In genomic region chr13:96851856-96852255, GRCh38 we compare ENCODE assay signal across 19 cellular contexts.
"Had no signal": no experiment of that assay in that cellular context is flagged by ENCODE, and none has a peak within 500 bp of the region (broad histone marks: within the 10 kb centered on the region; RNA-seq: fewer than 3 reads in every experiment).

No MANE protein-coding gene starts in this region.

- H3K4me3 Mint-ChIP-seq: immature natural killer cell; memory B cell; natural killer cell treated with Interleukin-12 subunit alpha and Interleukin-12 subunit beta and Interleukin-15 and Interleukin-18, amount 100 ng/mL, for 72 hours had no signal

- H3K27me3 ChIP-seq: neutrophil, right atrium auricular region, stomach had no signal

- H3K4me1 Mint-ChIP-seq: immature natural killer cell, memory B cell had no signal

- H3K27ac Mint-ChIP-seq: immature natural killer cell; memory B cell; natural killer cell treated with Interleukin-12 subunit alpha and Interleukin-12 subunit beta and Interleukin-15 and Interleukin-18, amount 100 ng/mL, for 72 hours had no signal

- H3K9me3 ChIP-seq: lower lobe of right lung, neutrophil, right atrium auricular region, thoracic aorta had no signal

- H3K36me3 ChIP-seq: left ventricle myocardium inferior, lower lobe of right lung, neutrophil, right atrium auricular region, stomach, thoracic aorta had no signal

- ATAC-seq: esophagus mucosa; lower lobe of right lung; natural killer cell treated with Interleukin-12 subunit alpha and Interleukin-12 subunit beta and Interleukin-15 and Interleukin-18, amount 100 ng/mL, for 72 hours had no signal

- DNase-seq: effector memory CD4-positive, alpha-beta T cell; immature natural killer cell; left ventricle myocardium inferior; lower lobe of right lung; midbrain; posterior cingulate gyrus; small intestine; stimulated activated CD4-positive, alpha-beta T cell treated with anti-CD3 and anti-CD28 coated beads, Interleukin-12 subunit alpha, Interleukin-12 subunit beta, amount 100 ng/mL, for 4 hours; stimulated activated naive CD4-positive, alpha-beta T cell; stomach; substantia nigra; trophoblast cell had no signal

- H3K4me1 ChIP-seq: left ventricle myocardium inferior, lower lobe of right lung, right atrium auricular region had no signal

- H3K27me3 Mint-ChIP-seq: memory B cell; natural killer cell treated with Interleukin-12 subunit alpha and Interleukin-12 subunit beta and Interleukin-15 and Interleukin-18, amount 100 ng/mL, for 72 hours had no signal

- H3K27ac ChIP-seq: coronary artery, left ventricle myocardium inferior, lower lobe of right lung, neutrophil, right atrium auricular region, stomach, thoracic aorta had no signal

- H3K4me3 ChIP-seq: coronary artery, left ventricle myocardium inferior, lower lobe of right lung, right atrium auricular region, stomach, thoracic aorta had no signal

- H3K36me3 Mint-ChIP-seq: immature natural killer cell; memory B cell; natural killer cell treated with Interleukin-12 subunit alpha and Interleukin-12 subunit beta and Interleukin-15 and Interleukin-18, amount 100 ng/mL, for 72 hours had no signal
